ENCODE assay signal across 27 cellular contexts in genomic region chr13:34176636-34177035, GRCh38.
"Had no signal": no experiment of that assay in that cellular context is flagged by ENCODE, and none has a peak within 500 bp of the region (broad histone marks: within the 10 kb centered on the region; RNA-seq: fewer than 3 reads in every experiment).

No MANE protein-coding gene starts in this region.

- ATAC-seq: activated T-cell treated with anti-CD3 and anti-CD28 coated beads, Interleukin-2, amount 50 U/mL, for 72 hours; Panc1; SK-N-SH treated with all-trans-retinoic acid at 6 μM for 48 hours had no signal

- DNase-seq: activated B cell treated with CpG ODN at 0.5 μM for 24 hours; activated CD4-positive, alpha-beta memory T cell treated with anti-CD3 and anti-CD28 coated beads, Interleukin-2, amount 10 ng/mL, durations not matched to agents 7 days and 5 days; activated CD4-positive, alpha-beta T cell treated with anti-CD3 and anti-CD28 coated beads for 1 hour; activated CD4-positive, alpha-beta T cell treated with anti-CD3 and anti-CD28 coated beads, Interleukin-2, amount 50 U/mL, for 1 hour; activated gamma-delta T cell treated with Interleukin-2 at 50 U/mL for 16 hours; activated naive CD4-positive, alpha-beta T cell treated with anti-CD3 and anti-CD28 coated beads, Interleukin-2, amount 10 ng/mL, durations not matched to agents 7 days and 5 days; activated naive CD8-positive, alpha-beta T cell treated with anti-CD3 and anti-CD28 coated beads for 36 hours; activated T-cell treated with anti-CD3 and anti-CD28 coated beads for 4 hours; activated T-cell treated with anti-CD3 and anti-CD28 coated beads, Interleukin-2, amount 50 U/mL, for 72 hours; adrenal gland; anterior cingulate cortex; caudate nucleus; MM.1S; NCI-H1105 treated with DMSO at 0.1 percent for 48 hours; NCI-H1930; NCI-H2171; NCI-H2227 treated with DMSO at 0.1 percent for 48 hours; NCI-H446 treated with DMSO at 0.1 percent for 48 hours; NCI-H524 treated with DMSO at 0.1 percent for 48 hours; NCI-H82; OCI-M1; SHP77; SW 1271 had no signal

- H3K4me1 ChIP-seq: adrenal gland had no signal

- H3K27ac ChIP-seq: adrenal gland, RWPE1, SJSA1 had no signal

- H3K27me3 ChIP-seq: adrenal gland, SJSA1 had no signal

- H3K36me3 ChIP-seq: adrenal gland, SJSA1 had no signal

- H3K9me3 ChIP-seq: adrenal gland, SJSA1 had no signal

- H3K4me3 ChIP-seq: adrenal gland, SJSA1 had no signal
